In the genomic region with DNA sequence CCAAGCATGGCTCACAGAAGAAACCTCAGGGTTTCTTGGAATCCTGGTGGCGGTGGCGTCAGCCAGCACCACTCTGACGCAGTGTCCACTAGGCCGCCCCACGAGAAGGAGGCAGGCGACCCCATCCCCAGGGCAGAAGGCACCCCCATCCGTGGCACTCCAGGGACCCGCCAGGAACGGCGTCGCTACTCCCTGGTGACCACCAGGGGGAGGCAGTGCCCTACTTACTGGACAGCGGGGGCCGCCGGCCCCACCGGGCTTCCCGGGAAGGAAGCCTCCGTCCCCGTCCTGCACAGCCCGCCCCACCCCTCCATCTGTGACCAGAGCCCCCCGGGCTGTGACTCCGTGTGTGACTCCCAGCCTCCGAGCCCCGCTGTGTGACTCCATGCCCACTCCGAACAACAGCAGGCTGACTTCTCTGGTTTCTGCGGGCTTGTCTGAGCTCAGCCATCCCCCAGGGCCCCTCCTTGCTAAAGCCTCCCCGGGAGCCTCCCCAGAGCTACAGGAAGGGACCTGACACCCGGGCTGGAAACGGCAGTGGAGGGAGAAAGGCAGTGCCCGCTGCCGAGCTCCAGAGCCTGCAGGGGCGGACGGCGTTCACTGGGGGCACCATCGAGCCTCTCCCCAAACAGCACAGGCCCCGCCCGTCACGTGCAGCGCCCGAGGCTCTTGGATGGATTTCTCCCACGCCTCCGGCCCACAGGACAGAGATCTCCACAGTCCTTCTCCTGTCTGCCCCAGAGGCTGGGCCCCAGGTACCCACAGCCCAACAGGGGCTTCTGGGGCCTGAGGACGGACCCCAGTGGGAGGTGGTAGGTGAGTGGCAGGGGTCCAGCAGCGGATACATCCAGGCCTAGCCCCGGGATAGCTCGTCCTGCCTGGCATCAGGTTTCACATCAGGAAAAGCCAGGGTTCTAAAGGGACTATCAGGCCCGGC, we compare ENCODE assay signal across 2 cellular contexts.
TF ChIP-seq lines count a peak whose summit lies in the region.

No MANE protein-coding gene starts in this region.

TF ChIP-seq in A549, 52 proteins besides CTCF, POLR2A, EP300 and RAD21:
- TF ChIP-seq GATA3 (IDR thresholded peaks at IDR 0.05; ENCODE audit: borderline replicate concordance) = peak; percentile 30; the same call in 1 of the 2 replicates
- TF ChIP-seq PHF8 (IDR thresholded peaks at IDR 0.05; ENCODE audit: borderline replicate concordance, low read depth) = no peak
- no peak for TF ChIP-seq EHF (CRISPR knock-in tag; IDR thresholded peaks at IDR 0.05)
- TF ChIP-seq KDM5A (IDR thresholded peaks at IDR 0.05) = peak; percentile 74; the same call in 1 of the 2 replicates
- peak; percentile 38; the same call in 1 of the 2 replicates for TF ChIP-seq NPAS2 (CRISPR knock-in tag; IDR thresholded peaks at IDR 0.05; ENCODE audit: borderline replicate concordance)
- TF ChIP-seq, protein P1, sequence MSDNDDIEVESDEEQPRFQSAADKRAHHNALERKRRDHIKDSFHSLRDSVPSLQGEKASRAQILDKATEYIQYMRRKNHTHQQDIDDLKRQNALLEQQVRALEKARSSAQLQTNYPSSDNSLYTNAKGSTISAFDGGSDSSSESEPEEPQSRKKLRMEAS (IDR thresholded peaks at IDR 0.05) = peak; percentile 92
- TF ChIP-seq, protein P2, sequence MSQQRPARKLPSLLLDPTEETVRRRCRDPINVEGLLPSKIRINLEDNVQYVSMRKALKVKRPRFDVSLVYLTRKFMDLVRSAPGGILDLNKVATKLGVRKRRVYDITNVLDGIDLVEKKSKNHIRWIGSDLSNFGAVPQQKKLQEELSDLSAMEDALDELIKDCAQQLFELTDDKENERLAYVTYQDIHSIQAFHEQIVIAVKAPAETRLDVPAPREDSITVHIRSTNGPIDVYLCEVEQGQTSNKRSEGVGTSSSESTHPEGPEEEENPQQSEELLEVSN (IDR thresholded peaks at IDR 0.05; ENCODE audit: borderline replicate concordance, low read depth) = 0 out of 2 replicates have a peak, but pooled peaks have one; percentile 57
- TF ChIP-seq CHD2 (IDR thresholded peaks at IDR 0.05; ENCODE audit: low read length, partially characterized antibody) = no peak
- 0 out of 2 replicates have a peak, but pooled peaks have one; percentile 60 for TF ChIP-seq MAZ (IDR thresholded peaks at IDR 0.05; ENCODE audit: borderline replicate concordance, low read depth, low read length)
- TF ChIP-seq, protein P3, sequence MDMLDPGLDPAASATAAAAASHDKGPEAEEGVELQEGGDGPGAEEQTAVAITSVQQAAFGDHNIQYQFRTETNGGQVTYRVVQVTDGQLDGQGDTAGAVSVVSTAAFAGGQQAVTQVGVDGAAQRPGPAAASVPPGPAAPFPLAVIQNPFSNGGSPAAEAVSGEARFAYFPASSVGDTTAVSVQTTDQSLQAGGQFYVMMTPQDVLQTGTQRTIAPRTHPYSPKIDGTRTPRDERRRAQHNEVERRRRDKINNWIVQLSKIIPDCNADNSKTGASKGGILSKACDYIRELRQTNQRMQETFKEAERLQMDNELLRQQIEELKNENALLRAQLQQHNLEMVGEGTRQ (IDR thresholded peaks at IDR 0.05) = peak; percentile 85
- peak; percentile 89 for TF ChIP-seq SMC3 (IDR thresholded peaks at IDR 0.05)
- no peak for TF ChIP-seq RARB (CRISPR knock-in tag; IDR thresholded peaks at IDR 0.05)
- peak in 1 of 2 experiments; percentile 24; a peak in 1 of 5 replicates for TF ChIP-seq JUN (IDR thresholded peaks at IDR 0.05)
- TF ChIP-seq BHLHE40 (IDR thresholded peaks at IDR 0.05; ENCODE audit: low read depth, low read length) = peak; percentile 97

TF ChIP-seq in IMR-90, 13 proteins besides CTCF, POLR2A, EP300 and RAD21:
- TF ChIP-seq, protein P3 (IDR thresholded peaks at IDR 0.05; ENCODE audit: low read depth, low read length) = peak; percentile 97
- TF ChIP-seq RFX5 (IDR thresholded peaks at IDR 0.05; ENCODE audit: low read depth, low read length) = no peak
- no peak for TF ChIP-seq CEBPB (IDR thresholded peaks at IDR 0.05; ENCODE audit: low read depth, low read length)
- TF ChIP-seq RCOR1 (IDR thresholded peaks at IDR 0.05; ENCODE audit: insufficient replicate concordance, low read length) = no peak
- TF ChIP-seq BHLHE40 (IDR thresholded peaks at IDR 0.05; ENCODE audit: low read depth, low read length) = peak; percentile 100
- no peak for TF ChIP-seq FOS (IDR thresholded peaks at IDR 0.05; ENCODE audit: low read depth, low read length)
- TF ChIP-seq, protein P4, sequence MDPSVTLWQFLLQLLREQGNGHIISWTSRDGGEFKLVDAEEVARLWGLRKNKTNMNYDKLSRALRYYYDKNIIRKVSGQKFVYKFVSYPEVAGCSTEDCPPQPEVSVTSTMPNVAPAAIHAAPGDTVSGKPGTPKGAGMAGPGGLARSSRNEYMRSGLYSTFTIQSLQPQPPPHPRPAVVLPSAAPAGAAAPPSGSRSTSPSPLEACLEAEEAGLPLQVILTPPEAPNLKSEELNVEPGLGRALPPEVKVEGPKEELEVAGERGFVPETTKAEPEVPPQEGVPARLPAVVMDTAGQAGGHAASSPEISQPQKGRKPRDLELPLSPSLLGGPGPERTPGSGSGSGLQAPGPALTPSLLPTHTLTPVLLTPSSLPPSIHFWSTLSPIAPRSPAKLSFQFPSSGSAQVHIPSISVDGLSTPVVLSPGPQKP (IDR thresholded peaks at IDR 0.05; ENCODE audit: borderline replicate concordance, low read depth, low read length) = no peak
- TF ChIP-seq NFE2L2 (IDR thresholded peaks at IDR 0.05; ENCODE audit: low read depth, low read length) = no peak
- peak; percentile 67 for TF ChIP-seq SMC3 (IDR thresholded peaks at IDR 0.05; ENCODE audit: low read depth, low read length)
- peak; percentile 87 for TF ChIP-seq MAZ (IDR thresholded peaks at IDR 0.05; ENCODE audit: borderline replicate concordance, low read depth, low read length)
- peak; percentile 80 for TF ChIP-seq MXI1 (IDR thresholded peaks at IDR 0.05; ENCODE audit: borderline replicate concordance, low read depth, low read length)
- no peak for TF ChIP-seq CHD1 (IDR thresholded peaks at IDR 0.05; ENCODE audit: low read depth, low read length)
- TF ChIP-seq MAFK (IDR thresholded peaks at IDR 0.05; ENCODE audit: low read depth, low read length) = no peak
